In the genomic region with DNA sequence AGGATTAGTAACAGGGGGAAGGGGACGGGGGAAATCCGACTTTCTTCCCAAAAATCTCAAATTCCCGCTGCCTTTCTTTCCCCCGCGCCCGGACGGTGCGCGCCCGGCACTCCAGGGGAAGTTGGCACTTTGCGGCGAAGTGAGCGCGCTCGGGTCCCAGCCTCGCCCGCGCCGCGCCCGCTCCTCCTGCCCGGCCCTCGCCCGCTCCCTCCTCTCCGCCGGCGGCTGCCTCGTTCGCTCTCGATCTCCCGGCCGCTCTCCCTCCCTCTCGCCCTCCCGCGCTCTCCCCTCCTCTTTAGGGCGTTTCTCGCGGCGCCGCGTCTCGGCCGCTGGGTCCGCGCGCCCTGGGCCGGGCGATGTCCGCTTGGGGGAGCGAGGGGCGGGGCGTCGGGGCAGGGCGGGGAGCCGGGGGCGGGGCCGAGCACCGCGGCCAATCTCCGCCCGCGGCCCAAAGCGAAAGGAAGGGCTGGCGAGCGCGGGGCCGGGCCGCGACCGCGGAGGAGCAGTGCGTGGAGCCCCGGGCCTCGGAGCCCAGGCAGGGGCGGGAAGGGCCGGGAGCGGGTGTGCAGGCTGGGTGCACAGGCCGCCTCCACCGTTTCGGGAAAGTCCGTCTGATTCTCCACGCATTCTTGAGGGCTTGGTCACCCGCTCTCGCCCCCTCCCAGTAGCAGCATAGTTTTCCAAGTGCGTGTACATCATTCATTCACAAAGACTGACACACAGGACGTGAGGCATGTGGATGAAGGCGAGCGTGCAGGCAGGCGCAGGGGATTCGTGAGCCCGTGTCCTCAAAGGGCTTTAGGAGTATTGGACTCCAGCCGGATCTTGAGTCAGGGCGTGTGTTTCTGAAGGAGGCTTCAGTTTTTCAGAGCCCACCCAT, we compare ENCODE assay signal across 1 cellular context.
TF ChIP-seq lines count a peak whose summit lies in the region.

No MANE protein-coding gene starts in this region.

TF ChIP-seq in WTC11, 78 proteins besides CTCF, POLR2A, EP300 and RAD21 (continued from another document and continues in another):
- TF ChIP-seq, protein P1, sequence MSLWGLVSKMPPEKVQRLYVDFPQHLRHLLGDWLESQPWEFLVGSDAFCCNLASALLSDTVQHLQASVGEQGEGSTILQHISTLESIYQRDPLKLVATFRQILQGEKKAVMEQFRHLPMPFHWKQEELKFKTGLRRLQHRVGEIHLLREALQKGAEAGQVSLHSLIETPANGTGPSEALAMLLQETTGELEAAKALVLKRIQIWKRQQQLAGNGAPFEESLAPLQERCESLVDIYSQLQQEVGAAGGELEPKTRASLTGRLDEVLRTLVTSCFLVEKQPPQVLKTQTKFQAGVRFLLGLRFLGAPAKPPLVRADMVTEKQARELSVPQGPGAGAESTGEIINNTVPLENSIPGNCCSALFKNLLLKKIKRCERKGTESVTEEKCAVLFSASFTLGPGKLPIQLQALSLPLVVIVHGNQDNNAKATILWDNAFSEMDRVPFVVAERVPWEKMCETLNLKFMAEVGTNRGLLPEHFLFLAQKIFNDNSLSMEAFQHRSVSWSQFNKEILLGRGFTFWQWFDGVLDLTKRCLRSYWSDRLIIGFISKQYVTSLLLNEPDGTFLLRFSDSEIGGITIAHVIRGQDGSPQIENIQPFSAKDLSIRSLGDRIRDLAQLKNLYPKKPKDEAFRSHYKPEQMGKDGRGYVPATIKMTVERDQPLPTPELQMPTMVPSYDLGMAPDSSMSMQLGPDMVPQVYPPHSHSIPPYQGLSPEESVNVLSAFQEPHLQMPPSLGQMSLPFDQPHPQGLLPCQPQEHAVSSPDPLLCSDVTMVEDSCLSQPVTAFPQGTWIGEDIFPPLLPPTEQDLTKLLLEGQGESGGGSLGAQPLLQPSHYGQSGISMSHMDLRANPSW (CRISPR knock-in tag; conservative IDR thresholded peaks at IDR 0.05; ENCODE audit: low read depth), result no peak
- no peak for TF ChIP-seq EMX1 (CRISPR knock-in tag; IDR thresholded peaks at IDR 0.05)
- peak; percentile 13; the same call in 1 of the 2 replicates for TF ChIP-seq SMAD3 (CRISPR knock-in tag; IDR thresholded peaks at IDR 0.05; ENCODE audit: borderline replicate concordance)
- TF ChIP-seq FOXP1 (CRISPR knock-in tag; IDR thresholded peaks at IDR 0.05; ENCODE audit: borderline replicate concordance), result 0 out of 2 replicates have a peak, but pooled peaks have one; percentile 64
- TF ChIP-seq NR1H2 (CRISPR knock-in tag; IDR thresholded peaks at IDR 0.05), result no peak
- TF ChIP-seq, protein P2, sequence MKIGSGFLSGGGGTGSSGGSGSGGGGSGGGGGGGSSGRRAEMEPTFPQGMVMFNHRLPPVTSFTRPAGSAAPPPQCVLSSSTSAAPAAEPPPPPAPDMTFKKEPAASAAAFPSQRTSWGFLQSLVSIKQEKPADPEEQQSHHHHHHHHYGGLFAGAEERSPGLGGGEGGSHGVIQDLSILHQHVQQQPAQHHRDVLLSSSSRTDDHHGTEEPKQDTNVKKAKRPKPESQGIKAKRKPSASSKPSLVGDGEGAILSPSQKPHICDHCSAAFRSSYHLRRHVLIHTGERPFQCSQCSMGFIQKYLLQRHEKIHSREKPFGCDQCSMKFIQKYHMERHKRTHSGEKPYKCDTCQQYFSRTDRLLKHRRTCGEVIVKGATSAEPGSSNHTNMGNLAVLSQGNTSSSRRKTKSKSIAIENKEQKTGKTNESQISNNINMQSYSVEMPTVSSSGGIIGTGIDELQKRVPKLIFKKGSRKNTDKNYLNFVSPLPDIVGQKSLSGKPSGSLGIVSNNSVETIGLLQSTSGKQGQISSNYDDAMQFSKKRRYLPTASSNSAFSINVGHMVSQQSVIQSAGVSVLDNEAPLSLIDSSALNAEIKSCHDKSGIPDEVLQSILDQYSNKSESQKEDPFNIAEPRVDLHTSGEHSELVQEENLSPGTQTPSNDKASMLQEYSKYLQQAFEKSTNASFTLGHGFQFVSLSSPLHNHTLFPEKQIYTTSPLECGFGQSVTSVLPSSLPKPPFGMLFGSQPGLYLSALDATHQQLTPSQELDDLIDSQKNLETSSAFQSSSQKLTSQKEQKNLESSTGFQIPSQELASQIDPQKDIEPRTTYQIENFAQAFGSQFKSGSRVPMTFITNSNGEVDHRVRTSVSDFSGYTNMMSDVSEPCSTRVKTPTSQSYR (CRISPR knock-in tag; IDR thresholded peaks at IDR 0.05), result 0 out of 2 replicates have a peak, but pooled peaks have one; percentile 36
- TF ChIP-seq, protein P3, sequence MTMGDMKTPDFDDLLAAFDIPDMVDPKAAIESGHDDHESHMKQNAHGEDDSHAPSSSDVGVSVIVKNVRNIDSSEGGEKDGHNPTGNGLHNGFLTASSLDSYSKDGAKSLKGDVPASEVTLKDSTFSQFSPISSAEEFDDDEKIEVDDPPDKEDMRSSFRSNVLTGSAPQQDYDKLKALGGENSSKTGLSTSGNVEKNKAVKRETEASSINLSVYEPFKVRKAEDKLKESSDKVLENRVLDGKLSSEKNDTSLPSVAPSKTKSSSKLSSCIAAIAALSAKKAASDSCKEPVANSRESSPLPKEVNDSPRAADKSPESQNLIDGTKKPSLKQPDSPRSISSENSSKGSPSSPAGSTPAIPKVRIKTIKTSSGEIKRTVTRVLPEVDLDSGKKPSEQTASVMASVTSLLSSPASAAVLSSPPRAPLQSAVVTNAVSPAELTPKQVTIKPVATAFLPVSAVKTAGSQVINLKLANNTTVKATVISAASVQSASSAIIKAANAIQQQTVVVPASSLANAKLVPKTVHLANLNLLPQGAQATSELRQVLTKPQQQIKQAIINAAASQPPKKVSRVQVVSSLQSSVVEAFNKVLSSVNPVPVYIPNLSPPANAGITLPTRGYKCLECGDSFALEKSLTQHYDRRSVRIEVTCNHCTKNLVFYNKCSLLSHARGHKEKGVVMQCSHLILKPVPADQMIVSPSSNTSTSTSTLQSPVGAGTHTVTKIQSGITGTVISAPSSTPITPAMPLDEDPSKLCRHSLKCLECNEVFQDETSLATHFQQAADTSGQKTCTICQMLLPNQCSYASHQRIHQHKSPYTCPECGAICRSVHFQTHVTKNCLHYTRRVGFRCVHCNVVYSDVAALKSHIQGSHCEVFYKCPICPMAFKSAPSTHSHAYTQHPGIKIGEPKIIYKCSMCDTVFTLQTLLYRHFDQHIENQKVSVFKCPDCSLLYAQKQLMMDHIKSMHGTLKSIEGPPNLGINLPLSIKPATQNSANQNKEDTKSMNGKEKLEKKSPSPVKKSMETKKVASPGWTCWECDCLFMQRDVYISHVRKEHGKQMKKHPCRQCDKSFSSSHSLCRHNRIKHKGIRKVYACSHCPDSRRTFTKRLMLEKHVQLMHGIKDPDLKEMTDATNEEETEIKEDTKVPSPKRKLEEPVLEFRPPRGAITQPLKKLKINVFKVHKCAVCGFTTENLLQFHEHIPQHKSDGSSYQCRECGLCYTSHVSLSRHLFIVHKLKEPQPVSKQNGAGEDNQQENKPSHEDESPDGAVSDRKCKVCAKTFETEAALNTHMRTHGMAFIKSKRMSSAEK (CRISPR knock-in tag; IDR thresholded peaks at IDR 0.05; ENCODE audit: borderline replicate concordance), result no peak
- TF ChIP-seq, protein P4, sequence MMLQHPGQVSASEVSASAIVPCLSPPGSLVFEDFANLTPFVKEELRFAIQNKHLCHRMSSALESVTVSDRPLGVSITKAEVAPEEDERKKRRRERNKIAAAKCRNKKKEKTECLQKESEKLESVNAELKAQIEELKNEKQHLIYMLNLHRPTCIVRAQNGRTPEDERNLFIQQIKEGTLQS (CRISPR knock-in tag; conservative IDR thresholded peaks at IDR 0.05), result no peak
- no peak for TF ChIP-seq NR3C1 (CRISPR knock-in tag; conservative IDR thresholded peaks at IDR 0.05; ENCODE audit: low read depth)
- TF ChIP-seq HMGA2 (CRISPR knock-in tag; IDR thresholded peaks at IDR 0.05), result no peak
- 0 out of 2 replicates have a peak, but pooled peaks have one; percentile 43 for TF ChIP-seq ZBTB21 (CRISPR knock-in tag; IDR thresholded peaks at IDR 0.05; ENCODE audit: borderline replicate concordance)
- TF ChIP-seq MYBL2 (CRISPR knock-in tag; IDR thresholded peaks at IDR 0.05), result no peak
- no peak for TF ChIP-seq ZNF423 (CRISPR knock-in tag; IDR thresholded peaks at IDR 0.05)
- TF ChIP-seq PRRX2 (CRISPR knock-in tag; IDR thresholded peaks at IDR 0.05), result no peak
- TF ChIP-seq, protein P5, sequence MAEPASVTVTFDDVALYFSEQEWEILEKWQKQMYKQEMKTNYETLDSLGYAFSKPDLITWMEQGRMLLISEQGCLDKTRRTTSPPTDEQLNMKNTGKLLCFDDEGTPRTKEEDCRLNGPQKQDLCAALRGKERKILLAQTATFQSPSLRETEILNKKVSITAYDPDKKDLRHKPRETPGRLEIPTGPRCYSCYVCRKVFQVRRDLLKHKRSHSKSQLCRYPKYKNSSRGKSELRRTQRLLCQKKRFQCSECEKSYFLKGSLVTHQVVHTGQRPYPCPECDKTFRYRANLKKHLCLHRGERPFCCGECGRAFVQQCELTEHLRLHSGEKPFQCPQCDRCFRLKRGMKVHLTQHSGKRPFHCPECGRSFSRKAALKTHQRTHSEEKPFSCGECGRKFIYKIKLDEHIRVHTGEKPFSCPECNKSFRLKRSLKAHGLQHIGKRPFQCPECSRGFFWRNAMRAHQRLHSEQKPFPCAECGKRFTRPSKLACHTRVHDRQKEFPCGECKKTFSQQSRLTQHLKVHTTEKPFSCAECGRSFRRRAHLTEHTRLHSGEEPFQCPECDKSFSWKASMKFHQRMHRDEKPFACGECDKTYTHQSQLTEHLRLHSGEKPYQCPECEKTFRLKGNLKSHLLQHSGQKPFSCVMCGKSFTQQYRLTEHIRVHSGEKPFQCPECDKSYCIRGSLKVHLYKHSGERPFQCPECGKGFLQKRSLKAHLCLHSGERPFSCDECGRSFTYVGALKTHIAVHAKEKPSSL (CRISPR knock-in tag; conservative IDR thresholded peaks at IDR 0.05), result no peak
- TF ChIP-seq, protein P6, sequence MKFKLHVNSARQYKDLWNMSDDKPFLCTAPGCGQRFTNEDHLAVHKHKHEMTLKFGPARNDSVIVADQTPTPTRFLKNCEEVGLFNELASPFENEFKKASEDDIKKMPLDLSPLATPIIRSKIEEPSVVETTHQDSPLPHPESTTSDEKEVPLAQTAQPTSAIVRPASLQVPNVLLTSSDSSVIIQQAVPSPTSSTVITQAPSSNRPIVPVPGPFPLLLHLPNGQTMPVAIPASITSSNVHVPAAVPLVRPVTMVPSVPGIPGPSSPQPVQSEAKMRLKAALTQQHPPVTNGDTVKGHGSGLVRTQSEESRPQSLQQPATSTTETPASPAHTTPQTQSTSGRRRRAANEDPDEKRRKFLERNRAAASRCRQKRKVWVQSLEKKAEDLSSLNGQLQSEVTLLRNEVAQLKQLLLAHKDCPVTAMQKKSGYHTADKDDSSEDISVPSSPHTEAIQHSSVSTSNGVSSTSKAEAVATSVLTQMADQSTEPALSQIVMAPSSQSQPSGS (CRISPR knock-in tag; IDR thresholded peaks at IDR 0.05; ENCODE audit: borderline replicate concordance, low read depth), result no peak
- TF ChIP-seq ZNF138 (CRISPR knock-in tag; conservative IDR thresholded peaks at IDR 0.05), result 0 out of 2 replicates have a peak, but pooled peaks have one; percentile 21
- no peak for TF ChIP-seq NFATC4 (CRISPR knock-in tag; IDR thresholded peaks at IDR 0.05)
- TF ChIP-seq, protein P7, sequence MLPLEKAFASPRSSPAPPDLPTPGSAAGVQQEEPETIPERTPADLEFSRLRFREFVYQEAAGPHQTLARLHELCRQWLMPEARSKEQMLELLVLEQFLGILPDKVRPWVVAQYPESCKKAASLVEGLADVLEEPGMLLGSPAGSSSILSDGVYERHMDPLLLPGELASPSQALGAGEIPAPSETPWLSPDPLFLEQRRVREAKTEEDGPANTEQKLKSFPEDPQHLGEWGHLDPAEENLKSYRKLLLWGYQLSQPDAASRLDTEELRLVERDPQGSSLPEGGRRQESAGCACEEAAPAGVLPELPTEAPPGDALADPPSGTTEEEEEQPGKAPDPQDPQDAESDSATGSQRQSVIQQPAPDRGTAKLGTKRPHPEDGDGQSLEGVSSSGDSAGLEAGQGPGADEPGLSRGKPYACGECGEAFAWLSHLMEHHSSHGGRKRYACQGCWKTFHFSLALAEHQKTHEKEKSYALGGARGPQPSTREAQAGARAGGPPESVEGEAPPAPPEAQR (CRISPR knock-in tag; IDR thresholded peaks at IDR 0.05), result no peak
- no peak for TF ChIP-seq ZNF263 (CRISPR knock-in tag; IDR thresholded peaks at IDR 0.05; ENCODE audit: low read depth)
- no peak for TF ChIP-seq IRF2 (CRISPR knock-in tag; IDR thresholded peaks at IDR 0.05; ENCODE audit: borderline replicate concordance, low read depth)
- TF ChIP-seq, protein P8, sequence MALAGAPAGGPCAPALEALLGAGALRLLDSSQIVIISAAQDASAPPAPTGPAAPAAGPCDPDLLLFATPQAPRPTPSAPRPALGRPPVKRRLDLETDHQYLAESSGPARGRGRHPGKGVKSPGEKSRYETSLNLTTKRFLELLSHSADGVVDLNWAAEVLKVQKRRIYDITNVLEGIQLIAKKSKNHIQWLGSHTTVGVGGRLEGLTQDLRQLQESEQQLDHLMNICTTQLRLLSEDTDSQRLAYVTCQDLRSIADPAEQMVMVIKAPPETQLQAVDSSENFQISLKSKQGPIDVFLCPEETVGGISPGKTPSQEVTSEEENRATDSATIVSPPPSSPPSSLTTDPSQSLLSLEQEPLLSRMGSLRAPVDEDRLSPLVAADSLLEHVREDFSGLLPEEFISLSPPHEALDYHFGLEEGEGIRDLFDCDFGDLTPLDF (CRISPR knock-in tag; IDR thresholded peaks at IDR 0.05), result no peak
- TF ChIP-seq, protein P9, sequence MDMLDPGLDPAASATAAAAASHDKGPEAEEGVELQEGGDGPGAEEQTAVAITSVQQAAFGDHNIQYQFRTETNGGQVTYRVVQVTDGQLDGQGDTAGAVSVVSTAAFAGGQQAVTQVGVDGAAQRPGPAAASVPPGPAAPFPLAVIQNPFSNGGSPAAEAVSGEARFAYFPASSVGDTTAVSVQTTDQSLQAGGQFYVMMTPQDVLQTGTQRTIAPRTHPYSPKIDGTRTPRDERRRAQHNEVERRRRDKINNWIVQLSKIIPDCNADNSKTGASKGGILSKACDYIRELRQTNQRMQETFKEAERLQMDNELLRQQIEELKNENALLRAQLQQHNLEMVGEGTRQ (CRISPR knock-in tag; IDR thresholded peaks at IDR 0.05), result no peak
- TF ChIP-seq, protein P10, sequence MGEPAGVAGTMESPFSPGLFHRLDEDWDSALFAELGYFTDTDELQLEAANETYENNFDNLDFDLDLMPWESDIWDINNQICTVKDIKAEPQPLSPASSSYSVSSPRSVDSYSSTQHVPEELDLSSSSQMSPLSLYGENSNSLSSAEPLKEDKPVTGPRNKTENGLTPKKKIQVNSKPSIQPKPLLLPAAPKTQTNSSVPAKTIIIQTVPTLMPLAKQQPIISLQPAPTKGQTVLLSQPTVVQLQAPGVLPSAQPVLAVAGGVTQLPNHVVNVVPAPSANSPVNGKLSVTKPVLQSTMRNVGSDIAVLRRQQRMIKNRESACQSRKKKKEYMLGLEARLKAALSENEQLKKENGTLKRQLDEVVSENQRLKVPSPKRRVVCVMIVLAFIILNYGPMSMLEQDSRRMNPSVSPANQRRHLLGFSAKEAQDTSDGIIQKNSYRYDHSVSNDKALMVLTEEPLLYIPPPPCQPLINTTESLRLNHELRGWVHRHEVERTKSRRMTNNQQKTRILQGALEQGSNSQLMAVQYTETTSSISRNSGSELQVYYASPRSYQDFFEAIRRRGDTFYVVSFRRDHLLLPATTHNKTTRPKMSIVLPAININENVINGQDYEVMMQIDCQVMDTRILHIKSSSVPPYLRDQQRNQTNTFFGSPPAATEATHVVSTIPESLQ (CRISPR knock-in tag; IDR thresholded peaks at IDR 0.05), result no peak
- TF ChIP-seq FOXK1 (CRISPR knock-in tag; IDR thresholded peaks at IDR 0.05), result peak; percentile 56
- TF ChIP-seq, protein P11, sequence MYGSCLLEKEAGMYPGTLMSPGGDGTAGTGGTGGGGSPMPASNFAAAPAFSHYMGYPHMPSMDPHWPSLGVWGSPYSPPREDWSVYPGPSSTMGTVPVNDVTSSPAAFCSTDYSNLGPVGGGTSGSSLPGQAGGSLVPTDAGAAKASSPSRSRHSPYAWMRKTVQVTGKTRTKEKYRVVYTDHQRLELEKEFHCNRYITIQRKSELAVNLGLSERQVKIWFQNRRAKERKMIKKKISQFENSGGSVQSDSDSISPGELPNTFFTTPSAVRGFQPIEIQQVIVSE (CRISPR knock-in tag; IDR thresholded peaks at IDR 0.05; ENCODE audit: borderline replicate concordance), result no peak
- peak; percentile 82 for TF ChIP-seq ZNF121 (CRISPR knock-in tag; IDR thresholded peaks at IDR 0.05)
- no peak for TF ChIP-seq MXD4 (CRISPR knock-in tag; IDR thresholded peaks at IDR 0.05; ENCODE audit: borderline replicate concordance)
- 0 out of 2 replicates have a peak, but pooled peaks have one; percentile 54 for TF ChIP-seq ETV6 (CRISPR knock-in tag; IDR thresholded peaks at IDR 0.05)
- TF ChIP-seq NFE2L1 (CRISPR knock-in tag; IDR thresholded peaks at IDR 0.05), result peak; percentile 31; the same call in 1 of the 2 replicates
